31 cellular contexts compared by ENCODE assay signal in the genomic region with DNA sequence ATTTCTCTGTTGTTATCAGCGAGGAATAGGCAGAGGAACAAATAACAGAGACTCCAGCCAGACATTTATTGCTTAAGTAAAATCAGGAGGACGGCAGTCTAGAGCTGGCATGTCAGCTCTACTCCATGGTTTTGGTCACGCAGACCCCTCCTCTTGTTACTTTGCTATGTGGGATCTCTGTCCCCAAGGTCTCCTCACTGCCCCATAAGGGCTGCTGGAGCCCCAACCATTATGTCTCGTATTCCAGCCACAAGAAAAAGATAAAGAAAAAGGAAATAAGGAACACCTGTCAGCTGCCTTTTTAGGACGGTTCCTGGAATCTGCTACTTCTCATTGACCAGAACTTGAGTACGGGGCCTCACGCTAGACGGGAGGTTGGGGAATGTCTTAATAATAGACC.
"Had no signal": no experiment of that assay in that cellular context is flagged by ENCODE, and none has a peak within 500 bp of the region (broad histone marks: within the 10 kb centered on the region; RNA-seq: fewer than 3 reads in every experiment).

No MANE protein-coding gene starts in this region.

- H3K27ac ChIP-seq: ascending aorta, brain microvascular endothelial cell, breast epithelium, VCaP had no signal

- H3K36me3 ChIP-seq: ascending aorta, brain microvascular endothelial cell, breast epithelium had no signal

- H3K27me3 ChIP-seq: ascending aorta had no signal

- H3K4me1 ChIP-seq: ascending aorta, breast epithelium had no signal

- H3K4me3 ChIP-seq: ascending aorta, breast epithelium had no signal

- DNase-seq: activated CD4-positive, alpha-beta memory T cell treated with anti-CD3 and anti-CD28 coated beads, Interleukin-2, amount 10 ng/mL, durations not matched to agents 7 days and 5 days; activated CD4-positive, alpha-beta T cell treated with anti-CD3 and anti-CD28 coated beads for 1 hour; activated CD4-positive, alpha-beta T cell treated with anti-CD3 and anti-CD28 coated beads for 36 hours; activated CD4-positive, alpha-beta T cell treated with anti-CD3 and anti-CD28 coated beads for 48 hours; activated CD4-positive, alpha-beta T cell treated with anti-CD3 and anti-CD28 coated beads, Interleukin-2, amount 10 ng/mL, durations not matched to agents 7 days and 5 days; activated CD4-positive, alpha-beta T cell treated with anti-CD3 and anti-CD28 coated beads, Interleukin-2, amount 50 U/mL, for 48 hours; activated CD4-positive, CD25-positive, alpha-beta regulatory T cell; activated CD8-positive, alpha-beta memory T cell treated with anti-CD3 and anti-CD28 coated beads for 24 hours; activated CD8-positive, alpha-beta memory T cell treated with anti-CD3 and anti-CD28 coated beads, Interleukin-2, amount 10 ng/mL, durations not matched to agents 7 days and 5 days; activated CD8-positive, alpha-beta memory T cell treated with anti-CD3 and anti-CD28 coated beads, Interleukin-2, amount 50 U/mL, for 48 hours; activated CD8-positive, alpha-beta T cell treated with anti-CD3 and anti-CD28 coated beads, Interleukin-2, amount 10 ng/mL, durations not matched to agents 7 days and 5 days; activated effector memory CD4-positive, alpha-beta T cell treated with Interleukin-2 at 50 U/mL for 16 hours; activated gamma-delta T cell; activated naive CD4-positive, alpha-beta T cell treated with anti-CD3 and anti-CD28 coated beads, Interleukin-2, amount 10 ng/mL, durations not matched to agents 7 days and 5 days; activated naive CD4-positive, alpha-beta T cell treated with Interleukin-2 at 50 U/mL for 16 hours; activated naive CD8-positive, alpha-beta T cell treated with anti-CD3 and anti-CD28 coated beads, Interleukin-2, amount 10 ng/mL, durations not matched to agents 7 days and 5 days; activated naive CD8-positive, alpha-beta T cell treated with anti-CD3 and anti-CD28 coated beads, Interleukin-2, amount 50 U/mL, for 24 hours; activated T-cell treated with anti-CD3 and anti-CD28 coated beads, Interleukin-2, amount 50 U/mL, for 24 hours; activated T-cell treated with anti-CD3 and anti-CD28 coated beads, Interleukin-2, amount 50 U/mL, for 48 hours; amygdala; anterior cingulate cortex; brain microvascular endothelial cell; central memory CD4-positive, alpha-beta T cell; T-helper 2 cell; T-helper 9 cell had no signal

- FAIRE-seq: colon, TTC549 had no signal

- ATAC-seq: activated CD4-positive, alpha-beta T cell treated with anti-CD3 and anti-CD28 coated beads for 36 hours; activated CD4-positive, CD25-positive, alpha-beta regulatory T cell treated with anti-CD3 and anti-CD28 coated beads, Interleukin-2, amount 50 U/mL, for 24 hours; activated CD8-positive, alpha-beta memory T cell treated with anti-CD3 and anti-CD28 coated beads, Interleukin-2, amount 10 ng/mL, durations not matched to agents 7 days and 5 days; activated CD8-positive, alpha-beta T cell treated with anti-CD3 and anti-CD28 coated beads, Interleukin-2, amount 10 ng/mL, durations not matched to agents 7 days and 5 days; activated naive CD8-positive, alpha-beta T cell treated with anti-CD3 and anti-CD28 coated beads, Interleukin-2, amount 50 U/mL, for 24 hours had no signal

- H3K9me3 ChIP-seq: ascending aorta, breast epithelium had no signal
